ENCODE assay signal across 9 cellular contexts in genomic region chr18:3061581-3062416, GRCh38. TPM values are rescaled to one million over a fixed set of nuclear protein-coding genes. Genes with fewer than 3 reads are reported as not detected.
DNase-seq lines count a peak whose midpoint lies in the region; ATAC-seq and TF ChIP-seq lines count a peak whose summit lies in the region.
"Had no signal": no experiment of that assay in that cellular context is flagged by ENCODE, and none has a peak within 500 bp of the region (broad histone marks: within the 10 kb centered on the region; RNA-seq: fewer than 3 reads in every experiment).

No MANE protein-coding gene starts in this region.

- H4K5ac ChIP-seq in mesendoderm (ENCODE audit: low read length) = no peak overlapping the region

- no peak overlapping the region for H3K4ac ChIP-seq in mesendoderm (ENCODE audit: low read depth, low read length)

- no peak overlapping the region for H3K4me2 ChIP-seq in mesendoderm (ENCODE audit: low read length)

- H3K27me3 Mint-ChIP-seq in activated CD4-positive, alpha-beta T cell treated with anti-CD3 and anti-CD28 coated beads, Interleukin-2, amount 10 ng/mL, durations not matched to agents 7 days and 5 days = no peaks in the 10 kb centered on the region
- H3K27me3 Mint-ChIP-seq in stimulated activated naive B cell treated with anti-CD40 and anti-IgM and Interleukin-4, amounts not matched to agents 10 μg/mL and 1 μg/mL and 100 μg/mL, for 72 hours = no peaks in the 10 kb centered on the region

- no peaks in the 10 kb centered on the region for H3K9me3 Mint-ChIP-seq in activated CD4-positive, alpha-beta T cell treated with anti-CD3 and anti-CD28 coated beads, Interleukin-2, amount 10 ng/mL, durations not matched to agents 7 days and 5 days
- no peaks in the 10 kb centered on the region for H3K9me3 Mint-ChIP-seq in stimulated activated naive B cell treated with anti-CD40 and anti-IgM and Interleukin-4, amounts not matched to agents 10 μg/mL and 1 μg/mL and 100 μg/mL, for 72 hours

- no peak overlapping the region for H3K27ac ChIP-seq in mesendoderm (ENCODE audit: low read depth, low read length)

- in situ Hi-C loops in GM13977 (cut with MboI; ENCODE audit: low pct_unique_long_range_greater_than_20kb, low sequenced_read_pairs, unreplicated experiment) = no loop called here

- H4K8ac ChIP-seq in mesendoderm (ENCODE audit: low read depth, low read length) = no peak overlapping the region

- H2BK120ac ChIP-seq in mesendoderm (ENCODE audit: low read depth, low read length) = no peak overlapping the region

- no peak overlapping the region for H3K9ac ChIP-seq in mesendoderm (ENCODE audit: low read length)

- ATAC-seq in GM21737 (IDR thresholded peaks at IDR 0.05; ENCODE audit: unreplicated experiment) = peak; percentile 44
- ATAC-seq in stimulated activated naive B cell treated with anti-CD40 and anti-IgM and Interleukin-4, amounts not matched to agents 10 μg/mL and 1 μg/mL and 100 μg/mL, for 72 hours (replicated peaks) = peak; percentile 76 to 92

- no peak overlapping the region for H2BK15ac ChIP-seq in mesendoderm (replicated peaks; ENCODE audit: low read depth)

- WGBS in mesendoderm (ENCODE audit: extremely low coverage, insufficient coverage, low lambda C conversion rate) = no CpG with 5 or more reads among the region's 11 CpGs

- POLR2A ChIA-PET in activated CD4-positive, alpha-beta T cell treated with anti-CD3 and anti-CD28 coated beads, Interleukin-2, amount 10 ng/mL, durations not matched to agents 7 days and 5 days (lab: Charles Lee) = interaction anchor here (0.5 to 1.5 kb wide), 4 partner anchors 50 to 188 kb away, joined by 3 read pairs; no protein-coding TSS in a partner anchor

- no peak overlapping the region for H2BK5ac ChIP-seq in mesendoderm (ENCODE audit: low read length)

- peak; percentile 61 for DNase-seq in activated CD4-positive, alpha-beta T cell treated with anti-CD3 and anti-CD28 coated beads, Interleukin-2, amount 10 ng/mL, durations not matched to agents 7 days and 5 days
- DNase-seq in islet precursor cell (peak; percentile 20), superior temporal gyrus (ENCODE audit: extremely low spot score) (no peak), GM13977 (ENCODE audit: low spot score) (no peak), mesendoderm (no peak), NCI-H524 treated with DMSO at 0.1 percent for 48 hours (lab: John Stamatoyannopoulos, UW) (no peak)
- DNase-seq in stimulated activated naive B cell treated with anti-CD40 and anti-IgM and Interleukin-4, amounts not matched to agents 10 μg/mL and 1 μg/mL and 100 μg/mL, for 72 hours = no peak
- DNase-seq: NCI-H1436 treated with DMSO at 0.1 percent for 48 hours had no signal

- no peak overlapping the region for H2AK5ac ChIP-seq in mesendoderm (ENCODE audit: low read length)

- TF ChIP-seq CTCF in GM13977 (IDR thresholded peaks at IDR 0.05; ENCODE audit: extremely low read depth, insufficient read depth, missing control alignments) = no peak

- H3K27ac Mint-ChIP-seq in activated CD4-positive, alpha-beta T cell treated with anti-CD3 and anti-CD28 coated beads, Interleukin-2, amount 10 ng/mL, durations not matched to agents 7 days and 5 days = peak overlapping the region; percentile 94
- H3K27ac Mint-ChIP-seq in stimulated activated naive B cell treated with anti-CD40 and anti-IgM and Interleukin-4, amounts not matched to agents 10 μg/mL and 1 μg/mL and 100 μg/mL, for 72 hours = peak overlapping the region; percentile 88

- H3K18ac ChIP-seq in mesendoderm (ENCODE audit: low read length) = no peak overlapping the region

- H3K4me3 Mint-ChIP-seq in activated CD4-positive, alpha-beta T cell treated with anti-CD3 and anti-CD28 coated beads, Interleukin-2, amount 10 ng/mL, durations not matched to agents 7 days and 5 days = peak overlapping the region; percentile 73
- no peak overlapping the region for H3K4me3 Mint-ChIP-seq in stimulated activated naive B cell treated with anti-CD40 and anti-IgM and Interleukin-4, amounts not matched to agents 10 μg/mL and 1 μg/mL and 100 μg/mL, for 72 hours

- no peak overlapping the region for H3K4me3 ChIP-seq in mesendoderm (ENCODE audit: low read length)

- no peaks in the 10 kb centered on the region for H3K36me3 ChIP-seq in mesendoderm (ENCODE audit: control insufficient read depth, insufficient read depth, low read length)

- no peaks in the 10 kb centered on the region for H3K27me3 ChIP-seq in mesendoderm (ENCODE audit: insufficient read depth, low read length, poor library complexity)

- H3K56ac ChIP-seq in mesendoderm (ENCODE audit: low read length) = no peak overlapping the region

- peaks cover 70% of the 10 kb centered on the region for H3K4me1 Mint-ChIP-seq in activated CD4-positive, alpha-beta T cell treated with anti-CD3 and anti-CD28 coated beads, Interleukin-2, amount 10 ng/mL, durations not matched to agents 7 days and 5 days
- H3K4me1 Mint-ChIP-seq in stimulated activated naive B cell treated with anti-CD40 and anti-IgM and Interleukin-4, amounts not matched to agents 10 μg/mL and 1 μg/mL and 100 μg/mL, for 72 hours = peaks cover 20 to 31% of the 10 kb centered on the region in 2 donors

- CTCF ChIA-PET in activated CD4-positive, alpha-beta T cell treated with anti-CD3 and anti-CD28 coated beads, Interleukin-2, amount 10 ng/mL, durations not matched to agents 7 days and 5 days (lab: Charles Lee) = interaction anchor here (0.8 to 7.4 kb wide), 27 partner anchors 9 to 184 kb away, joined by 3 to 83 read pairs (median 5); no protein-coding TSS in a partner anchor

- no peaks in the 10 kb centered on the region for H3K4me1 ChIP-seq in mesendoderm (ENCODE audit: control insufficient read depth, low read depth, low read length)

- no peak overlapping the region for H3K23ac ChIP-seq in mesendoderm (ENCODE audit: low read length)

- peaks cover 2% of the 10 kb centered on the region for H3K36me3 Mint-ChIP-seq in activated CD4-positive, alpha-beta T cell treated with anti-CD3 and anti-CD28 coated beads, Interleukin-2, amount 10 ng/mL, durations not matched to agents 7 days and 5 days (ENCODE audit: low read depth)
- peaks cover 0 to 2% of the 10 kb centered on the region in 2 donors for H3K36me3 Mint-ChIP-seq in stimulated activated naive B cell treated with anti-CD40 and anti-IgM and Interleukin-4, amounts not matched to agents 10 μg/mL and 1 μg/mL and 100 μg/mL, for 72 hours

- H3K79me2 ChIP-seq in mesendoderm (ENCODE audit: control insufficient read depth, insufficient read depth, low read length) = no peaks in the 10 kb centered on the region

- H3K79me1 ChIP-seq in mesendoderm (ENCODE audit: low read length) = no peaks in the 10 kb centered on the region

RNA-seq across cellular contexts. Expression of gene LPIN2, which starts 48.9 kb away (rescaled TPM):
- 100 to 1,000 TPM in 1 of 2 experiments, 10 to 100 TPM in 1; 99.6 to 106 TPM for total RNA-seq in activated CD4-positive, alpha-beta T cell treated with anti-CD3 and anti-CD28 coated beads, Interleukin-2, amount 10 ng/mL, durations not matched to agents 7 days and 5 days
- 7.8 TPM for polyA plus RNA-seq in mesendoderm (2013, experiment 1 of 2)
- 8.8 TPM for polyA plus RNA-seq in mesendoderm (2013, experiment 2 of 2)

Comparison
In these comparisons a context has a peak if more than half of its experiments do, and no peak if none do; other contexts are left out.
1. DNase-seq: peak in activated CD4-positive, alpha-beta T cell treated with anti-CD3 and anti-CD28 coated beads, Interleukin-2, amount 10 ng/mL, durations not matched to agents 7 days and 5 days (single experiment) and islet precursor cell (single experiment); none in stimulated activated naive B cell treated with anti-CD40 and anti-IgM and Interleukin-4, amounts not matched to agents 10 μg/mL and 1 μg/mL and 100 μg/mL, for 72 hours (single experiment), superior temporal gyrus (single experiment), GM13977 (single experiment), mesendoderm (single experiment) and NCI-H524 treated with DMSO at 0.1 percent for 48 hours (single experiment).